8 cellular contexts compared by ENCODE assay signal in genomic region chr12:13097526-13097925, GRCh38.
A peak's percentile ranks its signal among the peaks of the same experiment; 100 is the strongest.
DNase-seq lines count a peak whose midpoint lies in the region; ATAC-seq and TF ChIP-seq lines count a peak whose summit lies in the region.

No MANE protein-coding gene starts in this region.

- peak overlapping the region; percentile 64 for H3K4me2 ChIP-seq in KMS-11

- H3K9ac ChIP-seq in KMS-11 (peak overlapping the region; percentile 70; the same call in 1 of the 2 replicates), mucosa of stomach (ENCODE audit: low read length) (peak overlapping the region; percentile 22)

- no peaks in the 10 kb centered on the region for H3K27me3 ChIP-seq in ACC112 (ENCODE audit: insufficient read depth, low read length)
- no peaks in the 10 kb centered on the region for H3K27me3 ChIP-seq in KMS-11 (ENCODE audit: insufficient read depth, low read depth)
- no peaks in the 10 kb centered on the region for H3K27me3 ChIP-seq in brain microvascular endothelial cell (replicated peaks)
- H3K27me3 ChIP-seq in mucosa of stomach (ENCODE audit: control insufficient read depth, insufficient read depth, low read length): no peaks in the 10 kb centered on the region

- no peak for DNase-seq in brain microvascular endothelial cell
- no peak for DNase-seq in NCI-H2081 (lab: John Stamatoyannopoulos, UW)
- no peak for DNase-seq in Kasumi-1 (lab: John Stamatoyannopoulos, UW)

- H2AFZ ChIP-seq in ACC112 (ENCODE audit: low read length, unreplicated experiment): peak overlapping the region; percentile 92
- peak overlapping the region; percentile 90 for H2AFZ ChIP-seq in KMS-11 (ENCODE audit: low read depth)

- no peaks in the 10 kb centered on the region for H3K36me3 ChIP-seq in ACC112 (ENCODE audit: insufficient read depth, low read length)
- H3K36me3 ChIP-seq in KMS-11 (ENCODE audit: insufficient read depth): no peaks in the 10 kb centered on the region
- no peaks in the 10 kb centered on the region for H3K36me3 ChIP-seq in brain microvascular endothelial cell (replicated peaks)
- no peaks in the 10 kb centered on the region for H3K36me3 ChIP-seq in mucosa of stomach (ENCODE audit: control insufficient read depth, insufficient read depth, low read length)

- H3K79me2 ChIP-seq in ACC112 (ENCODE audit: control insufficient read depth, insufficient read depth, low read length, unreplicated experiment) (no peaks in the 10 kb centered on the region), KMS-11 (ENCODE audit: insufficient read depth, low read depth) (no peaks in the 10 kb centered on the region)

- TF ChIP-seq CTCF in KMS-11 (conservative IDR thresholded peaks at IDR 0.05; ENCODE audit: low read depth, low read length): no peak
- no peak for TF ChIP-seq CTCF in brain microvascular endothelial cell (IDR thresholded peaks at IDR 0.05; ENCODE audit: low read depth, low read length, missing control alignments)

- H3K4me1 ChIP-seq in ACC112 (ENCODE audit: control insufficient read depth, insufficient read depth, low read length, unreplicated experiment) (peaks cover 67% of the 10 kb centered on the region), KMS-11 (ENCODE audit: low read depth, poor library complexity, severe bottlenecking) (peaks cover 33% of the 10 kb centered on the region), mucosa of stomach (ENCODE audit: control insufficient read depth, insufficient read depth, low read length) (peaks cover 41% of the 10 kb centered on the region)

- no peaks in the 10 kb centered on the region for H3K9me3 ChIP-seq in mucosa of stomach (ENCODE audit: control insufficient read depth, low read length)

- H3K27ac ChIP-seq in ACC112 (ENCODE audit: low read depth, low read length) (peak overlapping the region; percentile 97), KMS-11 (peak overlapping the region; percentile 73), brain microvascular endothelial cell (peak overlapping the region; percentile 94)

- in situ Hi-C loops in brain microvascular endothelial cell (cut with HindIII; ENCODE audit: low pct_ligation_motif_present, low sequenced_read_pairs): no loop called here

- peak overlapping the region; percentile 70 for H3K4me3 ChIP-seq in ACC112 (ENCODE audit: low read depth, low read length)
- H3K4me3 ChIP-seq in KMS-11 (IDR thresholded peaks at IDR 0.05; ENCODE audit: insufficient read depth, low read depth, low read length): no peak overlapping the region
- H3K4me3 ChIP-seq in brain microvascular endothelial cell (ENCODE audit: low read depth, low read length): no peak overlapping the region
- H3K4me3 ChIP-seq in mucosa of stomach (ENCODE audit: low read length): no peak overlapping the region

- no peaks in the 10 kb centered on the region for H4K20me1 ChIP-seq in KMS-11 (ENCODE audit: insufficient read depth)

- ATAC-seq in HG03039 (IDR thresholded peaks at IDR 0.05; ENCODE audit: unreplicated experiment) (no peak), GM19467 (IDR thresholded peaks at IDR 0.05; ENCODE audit: unreplicated experiment) (no peak)
